ENCODE assay signal across 17 cellular contexts in genomic region chr21:42685954-42686500, GRCh38.
"Had no signal": no experiment of that assay in that cellular context is flagged by ENCODE, and none has a peak within 500 bp of the region (broad histone marks: within the 10 kb centered on the region; RNA-seq: fewer than 3 reads in every experiment).

No MANE protein-coding gene starts in this region.

- H3K27me3 Mint-ChIP-seq: stimulated activated naive CD8-positive, alpha-beta T cell treated with anti-CD3 and anti-CD28 coated beads, Interleukin-15, Interleukin-2, amounts not matched to agents 100 ng/mL and 50 ng/mL, for 24 hours had no signal

- H3K27ac ChIP-seq: coronary artery, left lung, prostate gland, right atrium auricular region, SJCRH30, transverse colon, vagina had no signal

- H3K9me3 ChIP-seq: left lung, prostate gland, right atrium auricular region, SJCRH30, transverse colon, vagina had no signal

- H3K27me3 ChIP-seq: right atrium auricular region, SJCRH30, transverse colon, vagina had no signal

- DNase-seq: activated CD4-positive, alpha-beta T cell treated with anti-CD3 and anti-CD28 coated beads, Interleukin-2, amount 50 U/mL, for 1 hour; activated CD4-positive, CD25-positive, alpha-beta regulatory T cell; activated gamma-delta T cell treated with Interleukin-2 at 50 U/mL for 16 hours; activated T-cell treated with anti-CD3 and anti-CD28 coated beads, Interleukin-2, amount 50 U/mL, for 4 hours; midbrain; SJCRH30; stimulated activated CD4-positive, alpha-beta T cell treated with anti-CD3 and anti-CD28 coated beads, Interleukin-12 subunit alpha, Interleukin-12 subunit beta, amount 100 ng/mL, for 4 hours; stimulated activated CD4-positive, alpha-beta T cell treated with anti-CD3 and anti-CD28 coated beads, Interleukin-1b, Interleukin-23, amount 100 ng/mL, for 48 hours; T-helper 9 cell; transverse colon had no signal

- ATAC-seq: activated T-cell treated with anti-CD3 and anti-CD28 coated beads, Interleukin-2, amount 50 U/mL, for 4 hours; left lung had no signal

- H3K27ac Mint-ChIP-seq: stimulated activated naive CD8-positive, alpha-beta T cell treated with anti-CD3 and anti-CD28 coated beads, Interleukin-15, Interleukin-2, amounts not matched to agents 100 ng/mL and 50 ng/mL, for 24 hours had no signal

- H3K4me3 Mint-ChIP-seq: activated T-cell treated with anti-CD3 and anti-CD28 coated beads, Interleukin-2, amount 50 U/mL, for 4 hours; neural crest cell had no signal

- H3K9me3 Mint-ChIP-seq: activated T-cell treated with anti-CD3 and anti-CD28 coated beads, Interleukin-2, amount 50 U/mL, for 4 hours; neural crest cell; stimulated activated naive CD8-positive, alpha-beta T cell treated with anti-CD3 and anti-CD28 coated beads, Interleukin-15, Interleukin-2, amounts not matched to agents 100 ng/mL and 50 ng/mL, for 24 hours had no signal
